Comparison of ENCODE assay signal across 8 cellular contexts in genomic region chr14:55107766-55108554, GRCh38. TPM values are rescaled to one million over a fixed set of nuclear protein-coding genes. Genes with fewer than 3 reads are reported as not detected.
DNase-seq lines count a peak whose midpoint lies in the region; ATAC-seq and TF ChIP-seq lines count a peak whose summit lies in the region.

No MANE protein-coding gene starts in this region.

- peak overlapping the region; percentile 44 for H2AFZ ChIP-seq in parathyroid adenoma

- H3K4me3 ChIP-seq in gastroesophageal sphincter = no peak overlapping the region
- H3K4me3 ChIP-seq in parathyroid adenoma (ENCODE audit: low read depth, low read length) = no peak overlapping the region

- TF ChIP-seq EP300 in gastroesophageal sphincter (IDR thresholded peaks at IDR 0.05) = no peak

- H3K4me1 ChIP-seq in gastroesophageal sphincter (peaks cover 2 to 56% (median 25%) of the 10 kb centered on the region in 3 donors), parathyroid adenoma (peaks cover 4% of the 10 kb centered on the region)

- H3K9me3 ChIP-seq in gastroesophageal sphincter (no peaks in the 10 kb centered on the region), parathyroid adenoma (ENCODE audit: control insufficient read depth, low read length) (no peaks in the 10 kb centered on the region)

- H3K4me2 ChIP-seq in parathyroid adenoma (ENCODE audit: low read length) = no peak overlapping the region

- H3K9ac ChIP-seq in parathyroid adenoma = no peak overlapping the region

- TF ChIP-seq POLR2A in gastroesophageal sphincter (IDR thresholded peaks at IDR 0.05) = no peak

- 6 to 17% methylated on average over 6 to 11 of the region's 19 CpGs for WGBS in gastroesophageal sphincter (ENCODE audit: low coverage in 1 of 2), 2 donors

- TF ChIP-seq CTCF in gastroesophageal sphincter (IDR thresholded peaks at IDR 0.05) = no peak
- no peak for TF ChIP-seq CTCF in parathyroid adenoma (IDR thresholded peaks at IDR 0.05)

- peak; percentile 85 to 88 for ATAC-seq in activated CD4-positive, CD25-positive, alpha-beta regulatory T cell treated with anti-CD3 and anti-CD28 coated beads, Interleukin-2, amount 50 U/mL, for 24 hours
- ATAC-seq in gastroesophageal sphincter = peak; percentile 93
- ATAC-seq in GM18517 (IDR thresholded peaks at IDR 0.05; ENCODE audit: unreplicated experiment) = no peak
- ATAC-seq in GM21367 (IDR thresholded peaks at IDR 0.05; ENCODE audit: unreplicated experiment) = no peak

- no peaks in the 10 kb centered on the region for H3K36me3 ChIP-seq in gastroesophageal sphincter
- H3K36me3 ChIP-seq in parathyroid adenoma (ENCODE audit: control insufficient read depth, insufficient read depth, low read length) = no peaks in the 10 kb centered on the region

- peak overlapping the region; percentile 86 to 96 (median 92) for H3K27ac ChIP-seq in gastroesophageal sphincter
- peak overlapping the region; percentile 65 for H3K27ac ChIP-seq in parathyroid adenoma

- no peaks in the 10 kb centered on the region for H3K79me2 ChIP-seq in parathyroid adenoma

- H3K27me3 ChIP-seq in gastroesophageal sphincter = no peaks in the 10 kb centered on the region
- no peaks in the 10 kb centered on the region for H3K27me3 ChIP-seq in parathyroid adenoma (ENCODE audit: control insufficient read depth, insufficient read depth, low read length)

- no peak for DNase-seq in activated CD4-positive, CD25-positive, alpha-beta regulatory T cell (lab: John Stamatoyannopoulos, UW)
- DNase-seq in NOMO-1 (lab: John Stamatoyannopoulos, UW; ENCODE audit: unreplicated experiment in 2 of 2) = peak; percentile 67 to 71
- DNase-seq in activated effector memory CD4-positive, alpha-beta T cell treated with anti-CD3 and anti-CD28 coated beads, Interleukin-2, amount 50 U/mL, for 16 hours = peak; percentile 82

RNA-seq across cellular contexts. Expression of gene LGALS3, which starts 21.1 kb away (rescaled TPM):
- total RNA-seq in gastroesophageal sphincter = 100 to 1,000 TPM; 253 to 467 (median 361) TPM

RNA-seq across cellular contexts. Expression of gene MAPK1IP1L, which starts 56.5 kb away (rescaled TPM):
- 10 to 100 TPM; 65.5 to 92.3 (median 73.5) TPM for total RNA-seq in gastroesophageal sphincter

Comparison
In these comparisons a context has a peak if more than half of its experiments do, and no peak if none do; other contexts are left out.
1. ATAC-seq: peak in activated CD4-positive, CD25-positive, alpha-beta regulatory T cell treated with anti-CD3 and anti-CD28 coated beads, Interleukin-2, amount 50 U/mL, for 24 hours (2 of 2) and gastroesophageal sphincter (single experiment); none in GM18517 (single experiment) and GM21367 (single experiment).
2. DNase-seq: peak in NOMO-1 (2 of 2) and activated effector memory CD4-positive, alpha-beta T cell treated with anti-CD3 and anti-CD28 coated beads, Interleukin-2, amount 50 U/mL, for 16 hours (single experiment); none in activated CD4-positive, CD25-positive, alpha-beta regulatory T cell (0 of 4).